Comparison of ENCODE assay signal across 9 cellular contexts in genomic region chr14:69696633-69697557, GRCh38.
DNase-seq lines count a peak whose midpoint lies in the region; ATAC-seq and TF ChIP-seq lines count a peak whose summit lies in the region.
"Had no signal": no experiment of that assay in that cellular context is flagged by ENCODE, and none has a peak within 500 bp of the region (broad histone marks: within the 10 kb centered on the region; RNA-seq: fewer than 3 reads in every experiment).

No MANE protein-coding gene starts in this region.

- H3K9ac ChIP-seq in Karpas-422 (ENCODE audit: low read length), result peak overlapping the region; percentile 59; the same call in 1 of the 2 replicates

- H3K27me3 ChIP-seq in CD8-positive, alpha-beta T cell (ENCODE audit: insufficient read depth, low read length), result no peaks in the 10 kb centered on the region
- no peaks in the 10 kb centered on the region for H3K27me3 ChIP-seq in Karpas-422 (ENCODE audit: low read length)

- peaks cover 36% of the 10 kb centered on the region for H3K4me1 ChIP-seq in CD8-positive, alpha-beta T cell (ENCODE audit: insufficient read depth, low read length)
- peaks cover 90% of the 10 kb centered on the region for H3K4me1 ChIP-seq in Karpas-422 (ENCODE audit: low read length)

- intact Hi-C loops in CD8-positive, alpha-beta T cell (cut with DNase I, micrococcal nuclease), result no loop called here
- intact Hi-C loops in natural killer cell (cut with micrococcal nuclease), result no loop called here
- intact Hi-C loops in posterior vena cava (cut with DNase I), result no loop called here

- no peak overlapping the region for H3K4me3 ChIP-seq in CD8-positive, alpha-beta T cell (ENCODE audit: low read depth, low read length)
- H3K4me3 ChIP-seq in Karpas-422 (ENCODE audit: low read length), result peak overlapping the region; percentile 7; the same call in 1 of the 2 replicates

- TF ChIP-seq CTCF in CD8-positive, alpha-beta T cell (IDR thresholded peaks at IDR 0.05), result no peak
- no peak for TF ChIP-seq CTCF in natural killer cell (IDR thresholded peaks at IDR 0.05)

- ATAC-seq in CD8-positive, alpha-beta T cell, result peak; percentile 14
- ATAC-seq in activated naive CD8-positive, alpha-beta T cell treated with anti-CD3 and anti-CD28 coated beads, Interleukin-2, amount 50 U/mL, for 24 hours, result peak; percentile 73
- ATAC-seq in natural killer cell (peak; percentile 79 to 89 (median 81)), GM18511 (IDR thresholded peaks at IDR 0.05; ENCODE audit: unreplicated experiment) (no peak)

- H4K20me1 ChIP-seq in Karpas-422 (ENCODE audit: insufficient read depth, low read depth, low read length), result no peaks in the 10 kb centered on the region; the same call in 1 of the 2 replicates

- no peaks in the 10 kb centered on the region for H3K9me2 ChIP-seq in Karpas-422 (replicated peaks; ENCODE audit: insufficient read depth, low read length)

- H3K27ac ChIP-seq in CD8-positive, alpha-beta T cell (ENCODE audit: low read depth, low read length), result no peak overlapping the region
- H3K27ac ChIP-seq in Karpas-422 (ENCODE audit: low read length), result peak overlapping the region; percentile 90

- H3K9me3 ChIP-seq in CD8-positive, alpha-beta T cell (ENCODE audit: low read length), result no peaks in the 10 kb centered on the region
- no peaks in the 10 kb centered on the region for H3K9me3 ChIP-seq in Karpas-422 (ENCODE audit: low read length)

- no peak overlapping the region for H2AFZ ChIP-seq in Karpas-422 (ENCODE audit: low read length)

- DNase-seq in CD8-positive, alpha-beta T cell, result no peak
- DNase-seq in Karpas-422, result peak; percentile 61
- no peak for DNase-seq in activated naive CD8-positive, alpha-beta T cell treated with anti-CD3 and anti-CD28 coated beads, Interleukin-2, amount 50 U/mL, for 24 hours
- no peak for DNase-seq in natural killer cell
- DNase-seq in posterior vena cava (ENCODE audit: low spot score), result no peak
- DNase-seq in middle frontal gyrus (ENCODE audit: extremely low spot score, low spot score), result no peak
- DNase-seq in activated CD4-positive, CD25-positive, alpha-beta regulatory T cell (lab: John Stamatoyannopoulos, UW), result no peak

- CTCF ChIA-PET in CD8-positive, alpha-beta T cell (lab: Charles Lee), result no interaction called here

- H3K4me1 Mint-ChIP-seq in CD8-positive, alpha-beta T cell (ENCODE audit: low read depth), result peaks cover 76% of the 10 kb centered on the region
- H3K4me1 Mint-ChIP-seq in activated naive CD8-positive, alpha-beta T cell treated with anti-CD3 and anti-CD28 coated beads, Interleukin-2, amount 50 U/mL, for 24 hours, result peaks cover 85% of the 10 kb centered on the region
- peaks cover 98% of the 10 kb centered on the region in 2 donors for H3K4me1 Mint-ChIP-seq in natural killer cell

- H3K27me3 Mint-ChIP-seq in CD8-positive, alpha-beta T cell (ENCODE audit: low read depth), result no peaks in the 10 kb centered on the region
- no peaks in the 10 kb centered on the region for H3K27me3 Mint-ChIP-seq in activated naive CD8-positive, alpha-beta T cell treated with anti-CD3 and anti-CD28 coated beads, Interleukin-2, amount 50 U/mL, for 24 hours
- no peaks in the 10 kb centered on the region for H3K27me3 Mint-ChIP-seq in natural killer cell (ENCODE audit: low read depth in 2 of 2)

- H3K79me2 ChIP-seq in Karpas-422 (ENCODE audit: low read length), result peaks cover 99% of the 10 kb centered on the region

- POLR2A ChIA-PET in CD8-positive, alpha-beta T cell (lab: Charles Lee), result no interaction called here

- peaks cover 5% of the 10 kb centered on the region for H3K36me3 Mint-ChIP-seq in CD8-positive, alpha-beta T cell
- H3K36me3 Mint-ChIP-seq in activated naive CD8-positive, alpha-beta T cell treated with anti-CD3 and anti-CD28 coated beads, Interleukin-2, amount 50 U/mL, for 24 hours (ENCODE audit: low read depth), result peaks cover 2% of the 10 kb centered on the region
- no peaks in the 10 kb centered on the region for H3K36me3 Mint-ChIP-seq in natural killer cell

- no peaks in the 10 kb centered on the region for H3K9me3 Mint-ChIP-seq in CD8-positive, alpha-beta T cell
- H3K9me3 Mint-ChIP-seq in activated naive CD8-positive, alpha-beta T cell treated with anti-CD3 and anti-CD28 coated beads, Interleukin-2, amount 50 U/mL, for 24 hours, result no peaks in the 10 kb centered on the region
- H3K9me3 Mint-ChIP-seq in natural killer cell, result no peaks in the 10 kb centered on the region
- H3K9me3 Mint-ChIP-seq: neural crest cell had no signal

- H3K36me3 ChIP-seq in CD8-positive, alpha-beta T cell (ENCODE audit: insufficient read depth, low read length), result no peaks in the 10 kb centered on the region
- H3K36me3 ChIP-seq in Karpas-422 (ENCODE audit: insufficient read depth, low read length), result no peaks in the 10 kb centered on the region

- no peak overlapping the region for H3K27ac Mint-ChIP-seq in CD8-positive, alpha-beta T cell
- H3K27ac Mint-ChIP-seq in activated naive CD8-positive, alpha-beta T cell treated with anti-CD3 and anti-CD28 coated beads, Interleukin-2, amount 50 U/mL, for 24 hours, result peak overlapping the region; percentile 36
- H3K27ac Mint-ChIP-seq in natural killer cell, result peak overlapping the region; percentile 80 to 81

- H3K4me3 Mint-ChIP-seq in CD8-positive, alpha-beta T cell, result peak overlapping the region; percentile 6
- no peak overlapping the region for H3K4me3 Mint-ChIP-seq in activated naive CD8-positive, alpha-beta T cell treated with anti-CD3 and anti-CD28 coated beads, Interleukin-2, amount 50 U/mL, for 24 hours
- peak overlapping the region; percentile 47 for H3K4me3 Mint-ChIP-seq in natural killer cell
- H3K4me3 Mint-ChIP-seq: neural crest cell had no signal

- peak overlapping the region; percentile 75 for H3K4me2 ChIP-seq in Karpas-422 (ENCODE audit: low read depth, low read length, poor library complexity, severe bottlenecking)
